8 cellular contexts compared by ENCODE assay signal in the genomic region with DNA sequence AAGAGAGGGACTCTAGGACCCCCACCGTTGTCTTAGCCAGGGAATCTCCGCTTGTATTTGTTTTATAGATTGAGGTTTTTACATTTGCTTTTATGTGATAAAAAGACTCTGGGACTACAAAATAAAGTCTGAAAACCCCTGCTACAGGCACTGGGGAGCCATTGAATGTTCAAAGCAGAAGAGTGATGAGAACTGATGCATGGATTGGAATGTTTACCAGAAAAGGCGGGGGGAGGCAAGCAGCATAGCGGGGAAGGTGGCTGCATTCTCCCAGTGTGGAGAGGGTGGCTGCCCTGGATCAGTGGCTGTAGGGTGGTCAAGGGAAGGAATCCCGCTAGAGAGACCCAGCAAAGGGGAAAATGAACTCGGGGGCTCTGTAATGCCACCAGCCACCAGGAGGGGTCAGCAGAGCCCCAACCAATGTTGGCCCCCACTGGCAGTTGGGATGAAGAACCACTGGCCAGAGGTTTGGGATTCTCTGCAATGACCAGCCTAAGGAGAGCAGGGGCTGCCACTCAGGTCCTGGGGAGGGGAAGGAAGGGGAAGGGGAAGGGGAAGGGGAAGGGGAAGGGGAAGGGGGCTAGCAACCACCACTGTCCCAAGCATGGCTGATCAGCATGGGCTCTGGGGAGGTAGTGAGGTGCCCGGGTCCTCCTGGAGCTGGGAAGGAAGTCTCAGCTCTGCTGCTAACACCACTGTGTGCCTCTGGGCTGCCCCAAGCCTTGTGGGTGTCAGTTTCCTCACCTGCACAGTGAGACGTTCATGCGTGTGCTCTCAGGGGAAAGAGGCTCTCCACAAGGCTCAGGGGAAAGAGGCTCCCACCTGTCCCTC. TPM values are rescaled to one million over a fixed set of nuclear protein-coding genes. Genes with fewer than 3 reads are reported as not detected.
A peak's percentile ranks its signal among the peaks of the same experiment; 100 is the strongest.
DNase-seq lines count a peak whose midpoint lies in the region; ATAC-seq and TF ChIP-seq lines count a peak whose summit lies in the region.

No MANE protein-coding gene starts in this region.

- peaks cover 0 to 10% of the 10 kb centered on the region in 2 donors for H3K4me1 Mint-ChIP-seq in natural killer cell treated with Interleukin-12 subunit alpha and Interleukin-12 subunit beta and Interleukin-15 and Interleukin-18, amount 100 ng/mL, for 72 hours (ENCODE audit: low read depth in 2 of 2)

- peak in 1 of 2 donors; percentile 46 for ATAC-seq in natural killer cell treated with Interleukin-12 subunit alpha and Interleukin-12 subunit beta and Interleukin-15 and Interleukin-18, amount 100 ng/mL, for 72 hours
- no peak for ATAC-seq in HG02981 (IDR thresholded peaks at IDR 0.05; ENCODE audit: unreplicated experiment)

- TF ChIP-seq CTCF in epithelial cell of esophagus (IDR thresholded peaks at IDR 0.05; ENCODE audit: insufficient read depth, low read depth, low read length, missing control alignments) = peak; percentile 81
- peak; percentile 88 to 93 for TF ChIP-seq CTCF in suprapubic skin (IDR thresholded peaks at IDR 0.05)

- H3K4me3 ChIP-seq in epithelial cell of esophagus (ENCODE audit: low read length) = no peak overlapping the region
- H3K4me3 ChIP-seq in suprapubic skin = no peak overlapping the region

- no peaks in the 10 kb centered on the region for H3K36me3 Mint-ChIP-seq in natural killer cell treated with Interleukin-12 subunit alpha and Interleukin-12 subunit beta and Interleukin-15 and Interleukin-18, amount 100 ng/mL, for 72 hours

- peaks cover 21% of the 10 kb centered on the region for H3K36me3 ChIP-seq in suprapubic skin

- H3K4me3 Mint-ChIP-seq in natural killer cell treated with Interleukin-12 subunit alpha and Interleukin-12 subunit beta and Interleukin-15 and Interleukin-18, amount 100 ng/mL, for 72 hours = no peak overlapping the region

- DNase-seq in NCI-H82 (lab: John Stamatoyannopoulos, UW) = peak; percentile 76
- DNase-seq in NCI-H82 treated with DMSO at 0.1 percent for 48 hours (lab: John Stamatoyannopoulos, UW; ENCODE audit: unreplicated experiment) = no peak
- DNase-seq in NCI-H345 (lab: John Stamatoyannopoulos, UW) = peak; percentile 36
- DNase-seq in activated CD8-positive, alpha-beta memory T cell treated with anti-CD3 and anti-CD28 coated beads for 48 hours (ENCODE audit: low read depth in 2 of 3, low spot score in 2 of 3) = peak; percentile 12 to 59 (median 49)
- peak; percentile 24 for DNase-seq in epithelial cell of esophagus (ENCODE audit: low read depth)
- DNase-seq in natural killer cell treated with Interleukin-12 subunit alpha and Interleukin-12 subunit beta and Interleukin-15 and Interleukin-18, amount 100 ng/mL, for 72 hours (ENCODE audit: low spot score) = peak; percentile 65
- DNase-seq in suprapubic skin (ENCODE audit: low spot score in 2 of 2) = no peak

- TF ChIP-seq EP300 in suprapubic skin (IDR thresholded peaks at IDR 0.05) = no peak

- no peaks in the 10 kb centered on the region for H3K9me3 Mint-ChIP-seq in natural killer cell treated with Interleukin-12 subunit alpha and Interleukin-12 subunit beta and Interleukin-15 and Interleukin-18, amount 100 ng/mL, for 72 hours

- peaks cover 0 to 7% of the 10 kb centered on the region in 2 donors for H3K27me3 Mint-ChIP-seq in natural killer cell treated with Interleukin-12 subunit alpha and Interleukin-12 subunit beta and Interleukin-15 and Interleukin-18, amount 100 ng/mL, for 72 hours

- no peak for TF ChIP-seq POLR2A in suprapubic skin (IDR thresholded peaks at IDR 0.05)

- H3K27ac ChIP-seq in suprapubic skin = no peak overlapping the region

- peaks cover 46% of the 10 kb centered on the region for H3K4me1 ChIP-seq in suprapubic skin

- no peaks in the 10 kb centered on the region for H3K9me3 ChIP-seq in suprapubic skin

- whole genome bisulfite sequencing in suprapubic skin = 58% methylated on average over 7 of the region's 9 CpGs

- no peak overlapping the region for H3K27ac Mint-ChIP-seq in natural killer cell treated with Interleukin-12 subunit alpha and Interleukin-12 subunit beta and Interleukin-15 and Interleukin-18, amount 100 ng/mL, for 72 hours

- H3K27me3 ChIP-seq in suprapubic skin = no peaks in the 10 kb centered on the region

RNA-seq across cellular contexts. Expression of gene PEF1, which starts 19.2 kb away (rescaled TPM):
- 10 to 100 TPM; 45.5 to 55.9 TPM for total RNA-seq in natural killer cell treated with Interleukin-12 subunit alpha and Interleukin-12 subunit beta and Interleukin-15 and Interleukin-18, amount 100 ng/mL, for 72 hours
- 100 to 1,000 TPM in 3 of 4 donors, 10 to 100 TPM in 1; 97.9 to 117 (median 103) TPM for total RNA-seq in suprapubic skin

RNA-seq across cellular contexts. Expression of gene COL16A1, which starts 40.0 kb away (rescaled TPM):
- 1 to 10 TPM in 1 of 2 donors, under 1 TPM in 1; 0.73 to 1.6 TPM for total RNA-seq in natural killer cell treated with Interleukin-12 subunit alpha and Interleukin-12 subunit beta and Interleukin-15 and Interleukin-18, amount 100 ng/mL, for 72 hours
- 100 to 1,000 TPM in 2 of 4 donors, 10 to 100 TPM in 2; 41.6 to 188 (median 93.1) TPM for total RNA-seq in suprapubic skin

RNA-seq across cellular contexts. Expression of gene HCRTR1, which starts 46.3 kb away (rescaled TPM):
- not detected for total RNA-seq in natural killer cell treated with Interleukin-12 subunit alpha and Interleukin-12 subunit beta and Interleukin-15 and Interleukin-18, amount 100 ng/mL, for 72 hours
- total RNA-seq in suprapubic skin = not detected

Comparison
In these comparisons a context has a peak if more than half of its experiments do, and no peak if none do; other contexts are left out.
1. DNase-seq: peak in NCI-H82 (single experiment), NCI-H345 (single experiment), activated CD8-positive, alpha-beta memory T cell treated with anti-CD3 and anti-CD28 coated beads for 48 hours (3 of 3), epithelial cell of esophagus (single experiment) and natural killer cell treated with Interleukin-12 subunit alpha and Interleukin-12 subunit beta and Interleukin-15 and Interleukin-18, amount 100 ng/mL, for 72 hours (single experiment); none in NCI-H82 treated with DMSO at 0.1 percent for 48 hours (single experiment) and suprapubic skin (0 of 2).
2. RNA of gene COL16A1, which starts 40.0 kb away (total RNA-seq): 41.6 to 188 TPM in suprapubic skin; 0.73 to 1.6 TPM in natural killer cell treated with Interleukin-12 subunit alpha and Interleukin-12 subunit beta and Interleukin-15 and Interleukin-18, amount 100 ng/mL, for 72 hours; every median in the first group is over 10 times any median in the second.